Comparison of ENCODE assay signal across 9 cellular contexts in the genomic region with DNA sequence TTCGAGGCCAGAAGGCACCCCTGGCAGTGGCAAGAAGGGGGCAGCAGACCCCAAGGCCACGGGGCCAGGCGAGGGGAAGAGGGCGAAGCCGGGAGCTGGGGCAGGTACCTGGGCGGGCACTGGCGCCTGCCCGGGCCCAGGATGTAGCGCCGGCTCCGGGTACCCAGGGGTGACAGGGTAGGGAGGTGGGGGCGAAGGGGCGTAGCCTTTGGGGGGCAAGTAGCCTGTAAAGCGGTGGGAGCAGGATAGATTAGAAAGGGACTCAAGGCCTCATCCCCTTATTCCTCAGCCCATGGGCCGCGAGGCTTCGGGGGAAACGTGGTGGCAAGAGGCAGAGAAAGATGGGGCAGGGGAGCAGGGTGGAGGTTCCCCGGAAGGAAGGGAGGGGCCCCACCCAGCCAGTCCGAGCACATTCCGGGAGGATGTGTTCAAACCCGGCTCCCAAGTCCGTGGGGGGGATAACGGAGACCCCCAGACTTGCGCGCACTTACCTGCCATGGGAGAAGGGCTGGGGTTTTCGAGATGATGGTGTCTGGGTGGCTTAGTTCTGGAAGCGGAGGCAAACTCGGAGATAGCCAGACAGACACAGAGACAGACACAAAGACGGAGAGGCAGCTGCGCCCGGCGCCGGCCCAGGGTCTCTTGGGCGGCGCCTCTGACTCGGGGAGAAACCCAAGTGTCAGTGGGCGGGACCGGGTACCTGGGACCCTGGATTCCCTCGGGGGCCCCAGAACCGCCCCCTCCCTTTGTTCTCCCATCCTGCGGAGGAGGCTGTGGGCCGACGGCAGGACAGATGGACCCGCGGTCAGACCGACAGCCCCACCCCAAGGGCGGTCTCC. TPM values are rescaled to one million over a fixed set of nuclear protein-coding genes. Genes with fewer than 3 reads are reported as not detected.
DNase-seq lines count a peak whose midpoint lies in the region; ATAC-seq, FAIRE-seq and TF ChIP-seq lines count a peak whose summit lies in the region.
"Had no signal": no experiment of that assay in that cellular context is flagged by ENCODE, and none has a peak within 500 bp of the region (broad histone marks: within the 10 kb centered on the region; RNA-seq: fewer than 3 reads in every experiment).

No MANE protein-coding gene starts in this region.

- H3K9me3 Mint-ChIP-seq in activated CD8-positive, alpha-beta T cell treated with anti-CD3 and anti-CD28 coated beads for 36 hours = no peaks in the 10 kb centered on the region
- H3K9me3 Mint-ChIP-seq in nephron = no peaks in the 10 kb centered on the region

- POLR2A ChIA-PET in activated CD8-positive, alpha-beta T cell treated with anti-CD3 and anti-CD28 coated beads for 36 hours (lab: Charles Lee) = interaction anchor here (0.9 to 2.5 kb wide), 5 partner anchors 9 to 92 kb away, joined by 3 to 11 read pairs (median 4); a partner anchor contains a TSS
- POLR2A ChIA-PET in endothelial cell of umbilical vein (lab: Charles Lee) = interaction anchor here (1.0 kb wide), 1 partner anchor 10 kb away, joined by 11 read pairs; a partner anchor contains a TSS

- H3K27ac ChIP-seq in Karpas-422 (ENCODE audit: low read length) (0 out of 2 replicates have a peak overlapping the region, but pooled peaks have one; percentile 17), endothelial cell of umbilical vein (ENCODE audit: insufficient read depth, low read depth, low read length) (peak overlapping the region; percentile 38), transverse colon (peak overlapping the region; percentile 90 to 98 (median 94))

- H2AFZ ChIP-seq in Karpas-422 (ENCODE audit: low read length) (peak overlapping the region; percentile 90), endothelial cell of umbilical vein (ENCODE audit: low read depth, low read length) (peak overlapping the region; percentile 51)

- intact Hi-C loops in activated CD8-positive, alpha-beta T cell treated with anti-CD3 and anti-CD28 coated beads for 36 hours (cut with micrococcal nuclease) = no loop called here
- intact Hi-C loops in endothelial cell of umbilical vein (cut with micrococcal nuclease) (loop anchor here (1.0 to 5.0 kb wide), 5 partner anchors 10 to 167 kb away; a partner anchor contains a TSS), transverse colon (cut with DNase I; ENCODE audit: low total_unique reads) (no loop called here)

- H3K4me1 Mint-ChIP-seq in activated CD8-positive, alpha-beta T cell treated with anti-CD3 and anti-CD28 coated beads for 36 hours (ENCODE audit: low read depth) = peaks cover 27% of the 10 kb centered on the region
- H3K4me1 Mint-ChIP-seq in nephron = peaks cover 6% of the 10 kb centered on the region

- DNase-seq in EL = peak; percentile 39
- peak; percentile 83 for DNase-seq in Karpas-422
- peak; percentile 74 for DNase-seq in activated CD8-positive, alpha-beta T cell treated with anti-CD3 and anti-CD28 coated beads for 36 hours
- no peak for DNase-seq in endothelial cell of umbilical vein (ENCODE audit: low read depth, low spot score)
- peak; percentile 51 for DNase-seq in transverse colon
- no peak for DNase-seq in midbrain (lab: John Stamatoyannopoulos, UW)

- no peak for TF ChIP-seq EP300 in transverse colon (IDR thresholded peaks at IDR 0.05; ENCODE audit: low read depth)

- TF ChIP-seq POLR2A in endothelial cell of umbilical vein (IDR thresholded peaks at IDR 0.05; ENCODE audit: low read depth, low read length) = no peak
- TF ChIP-seq POLR2A in transverse colon (IDR thresholded peaks at IDR 0.05) = no peak

- H3K36me3 ChIP-seq in Karpas-422 (ENCODE audit: insufficient read depth, low read length) (no peaks in the 10 kb centered on the region), endothelial cell of umbilical vein (ENCODE audit: control insufficient read depth in 2 of 2, extremely low read depth in 1 of 2, insufficient read depth in 2 of 2, low read length in 2 of 2) (peaks cover 0 to 18% of the 10 kb centered on the region in 2 experiments), transverse colon (no peaks in the 10 kb centered on the region)

- no TSS peak for BruUV-seq in endothelial cell of umbilical vein (replicated peaks; lab: Mats Ljungman, UMichigan)

- no peaks in the 10 kb centered on the region for H3K9me1 ChIP-seq in endothelial cell of umbilical vein (replicated peaks; ENCODE audit: control insufficient read depth, extremely low read depth, insufficient read depth, low read length)

- H3K4me2 ChIP-seq in Karpas-422 (ENCODE audit: low read depth, low read length, poor library complexity, severe bottlenecking) = peak overlapping the region; percentile 89
- peak overlapping the region; percentile 45 for H3K4me2 ChIP-seq in endothelial cell of umbilical vein (ENCODE audit: insufficient read depth, low read length)

- dilution Hi-C loops in endothelial cell of umbilical vein (cut with MboI; ENCODE audit: extremely low pct_ligation_motif_present, low sequenced_read_pairs) = no loop called here

- H3K9me3 ChIP-seq in Karpas-422 (ENCODE audit: low read length) = no peaks in the 10 kb centered on the region
- no peaks in the 10 kb centered on the region for H3K9me3 ChIP-seq in endothelial cell of umbilical vein (replicated peaks; ENCODE audit: control insufficient read depth, insufficient read depth, low read length)
- no peaks in the 10 kb centered on the region for H3K9me3 ChIP-seq in transverse colon

- WGBS in transverse colon (ENCODE audit: low coverage in 1 of 2), 2 donors = 9% methylated on average over 39 of the region's 48 CpGs; no CpG with 5 or more reads in 1 of the 2 donors

- CTCF ChIA-PET in activated CD8-positive, alpha-beta T cell treated with anti-CD3 and anti-CD28 coated beads for 36 hours (lab: Charles Lee) = interaction anchor here (1.1 to 2.4 kb wide), 5 partner anchors 10 to 167 kb away, joined by 3 to 9 read pairs (median 7); a partner anchor contains a TSS
- CTCF ChIA-PET in endothelial cell of umbilical vein (lab: Charles Lee) = interaction anchor here (0.6 to 2.3 kb wide), 8 partner anchors 8 to 167 kb away, joined by 3 to 11 read pairs (median 5); a partner anchor contains a TSS

- H3K9me2 ChIP-seq in Karpas-422 (replicated peaks; ENCODE audit: insufficient read depth, low read length) = no peaks in the 10 kb centered on the region

- H3K4me1 ChIP-seq in Karpas-422 (ENCODE audit: low read length) = peaks cover 14% of the 10 kb centered on the region
- peaks cover 16% of the 10 kb centered on the region for H3K4me1 ChIP-seq in endothelial cell of umbilical vein (ENCODE audit: control insufficient read depth, extremely low read depth, insufficient read depth, low read length)
- peaks cover 11 to 22% (median 17%) of the 10 kb centered on the region in 4 donors for H3K4me1 ChIP-seq in transverse colon

- H3K27me3 ChIP-seq in Karpas-422 (ENCODE audit: low read length) (no peaks in the 10 kb centered on the region), endothelial cell of umbilical vein (ENCODE audit: control insufficient read depth in 2 of 2, insufficient read depth in 2 of 2, low read length in 2 of 2) (no peaks in the 10 kb centered on the region), transverse colon (no peaks in the 10 kb centered on the region)

- no peak for FAIRE-seq in endothelial cell of umbilical vein (lab: Jason Lieb, UNC)
- FAIRE-seq: colon had no signal

- in situ Hi-C loops in transverse colon (cut with MboI; ENCODE audit: low pct_ligation_motif_present in 1 of 4, low pct_unique_long_range_greater_than_20kb in 1 of 4, low sequenced_read_pairs in 3 of 4) = no loop called here

- H4K20me1 ChIP-seq in Karpas-422 (ENCODE audit: insufficient read depth, low read depth, low read length) (no peaks in the 10 kb centered on the region), endothelial cell of umbilical vein (replicated peaks; ENCODE audit: control insufficient read depth, extremely low read depth, insufficient read depth, low read length) (no peaks in the 10 kb centered on the region)

- TF ChIP-seq CTCF in activated CD8-positive, alpha-beta T cell treated with anti-CD3 and anti-CD28 coated beads for 36 hours (IDR thresholded peaks at IDR 0.05) = no peak
- peak in 1 of 2 donors; percentile 7 for TF ChIP-seq CTCF in endothelial cell of umbilical vein (IDR thresholded peaks at IDR 0.05; ENCODE audit: extremely low read depth in 1 of 2, insufficient read depth in 1 of 2, low read depth in 1 of 2, low read length in 2 of 2)
- TF ChIP-seq CTCF in nephron (IDR thresholded peaks at IDR 0.05; ENCODE audit: unreplicated experiment in 3 of 3) = no peak
- TF ChIP-seq CTCF in transverse colon (IDR thresholded peaks at IDR 0.05) = no peak

- H3K79me2 ChIP-seq in Karpas-422 (ENCODE audit: low read length) = peaks cover 5% of the 10 kb centered on the region; the same call in 1 of the 2 replicates
- H3K79me2 ChIP-seq in endothelial cell of umbilical vein (ENCODE audit: control insufficient read depth, insufficient read depth, low read length) = no peaks in the 10 kb centered on the region

- H3K27me3 Mint-ChIP-seq in activated CD8-positive, alpha-beta T cell treated with anti-CD3 and anti-CD28 coated beads for 36 hours = no peaks in the 10 kb centered on the region
- H3K27me3 Mint-ChIP-seq in nephron (ENCODE audit: low read depth) = no peaks in the 10 kb centered on the region

- H3K27ac Mint-ChIP-seq in activated CD8-positive, alpha-beta T cell treated with anti-CD3 and anti-CD28 coated beads for 36 hours = peak overlapping the region; percentile 90
- peak overlapping the region in 2 of 3 experiments; percentile 57 to 64 for H3K27ac Mint-ChIP-seq in nephron

- peak overlapping the region; percentile 91 for H3K4me3 ChIP-seq in Karpas-422 (ENCODE audit: low read length)
- H3K4me3 ChIP-seq in endothelial cell of umbilical vein (replicated peaks in 1 of 3; ENCODE audit: insufficient read depth in 1 of 3, low read depth in 1 of 3, low read length in 3 of 3) = peak overlapping the region; percentile 58 to 93 (median 92)
- H3K4me3 ChIP-seq in transverse colon = peak overlapping the region; percentile 59 to 91 (median 77)

- H3K4me3 Mint-ChIP-seq in activated CD8-positive, alpha-beta T cell treated with anti-CD3 and anti-CD28 coated beads for 36 hours = peak overlapping the region; percentile 97
- H3K4me3 Mint-ChIP-seq in nephron = peak overlapping the region; percentile 91 to 92 (median 91)

- H3K36me3 Mint-ChIP-seq in activated CD8-positive, alpha-beta T cell treated with anti-CD3 and anti-CD28 coated beads for 36 hours (ENCODE audit: low read depth) = peaks cover 32% of the 10 kb centered on the region
- peaks cover 24% of the 10 kb centered on the region for H3K36me3 Mint-ChIP-seq in nephron (ENCODE audit: low read depth)

- peak overlapping the region; percentile 82 for H3K9ac ChIP-seq in Karpas-422 (ENCODE audit: low read length)
- H3K9ac ChIP-seq in endothelial cell of umbilical vein (replicated peaks; ENCODE audit: extremely low read depth, insufficient read depth, low read length) = peak overlapping the region; percentile 81

- peak; percentile 35 for ATAC-seq in GM21529 (IDR thresholded peaks at IDR 0.05; ENCODE audit: unreplicated experiment)
- peak; percentile 63 for ATAC-seq in activated CD8-positive, alpha-beta T cell treated with anti-CD3 and anti-CD28 coated beads for 36 hours

RNA-seq across cellular contexts. Expression of a gene that starts 0.5 kb away (rescaled TPM):
- total RNA-seq in Karpas-422 (2014; rRNA removed; shearing (Covaris generic); ENCODE audit: low replicate concordance) = 39.8 and 40.4 TPM in 2 replicates
- total RNA-seq in activated CD8-positive, alpha-beta T cell treated with anti-CD3 and anti-CD28 coated beads for 36 hours = 10 to 100 TPM; 62.6 to 71.1 TPM
- total RNA-seq in endothelial cell of umbilical vein (54.5 and 59.9 TPM in 2 replicates), transverse colon (10 to 100 TPM; 13.2 to 32.4 (median 18.4) TPM)
- polyA plus RNA-seq in endothelial cell of umbilical vein = 94.8 and 111 TPM in 2 replicates
- polyA plus RNA-seq in endothelial cell of umbilical vein (2011; cell fraction: cytosol; rRNA removed) = 64.4 and 88.0 TPM in 2 replicates
- polyA plus RNA-seq in endothelial cell of umbilical vein (2011; cell fraction: nucleus; rRNA removed) = 81.8 and 93.0 TPM in 2 replicates
- polyA plus RNA-seq in endothelial cell of umbilical vein (2012) = 75.4 and 114 TPM in 2 replicates
- 22.1 and 27.2 TPM in 2 replicates for polyA minus RNA-seq in endothelial cell of umbilical vein
- 4.4 TPM for polyA minus RNA-seq in endothelial cell of umbilical vein (2011; cell fraction: cytosol; rRNA and poly(A)+ RNA removed)
- 16.1 and 22.5 TPM in 2 replicates for polyA minus RNA-seq in endothelial cell of umbilical vein (2011; cell fraction: nucleus; rRNA and poly(A)+ RNA removed)

RNA-seq across cellular contexts. Expression of a gene that starts 10.1 kb away (rescaled TPM):
- total RNA-seq in Karpas-422 (2014; rRNA removed; shearing (Covaris generic); ENCODE audit: low replicate concordance) = 262 and 330 TPM in 2 replicates
- 10 to 100 TPM; 55.8 to 60.6 TPM for total RNA-seq in activated CD8-positive, alpha-beta T cell treated with anti-CD3 and anti-CD28 coated beads for 36 hours
- total RNA-seq in endothelial cell of umbilical vein = 57.3 and 67.4 TPM in 2 replicates
- 148 and 218 TPM in 2 replicates for polyA plus RNA-seq in endothelial cell of umbilical vein
- 118 and 189 TPM in 2 replicates for polyA plus RNA-seq in endothelial cell of umbilical vein (2011; cell fraction: cytosol; rRNA removed)
- polyA plus RNA-seq in endothelial cell of umbilical vein (2011; cell fraction: nucleus; rRNA removed) = 24.4 and 62.3 TPM in 2 replicates
- 86.1 and 107 TPM in 2 replicates for polyA plus RNA-seq in endothelial cell of umbilical vein (2012)
- polyA minus RNA-seq in endothelial cell of umbilical vein = 25.3 and 30.2 TPM in 2 replicates
- polyA minus RNA-seq in endothelial cell of umbilical vein (2011; cell fraction: cytosol; rRNA and poly(A)+ RNA removed) = 12.3 TPM
- 8.5 and 9.8 TPM in 2 replicates for polyA minus RNA-seq in endothelial cell of umbilical vein (2011; cell fraction: nucleus; rRNA and poly(A)+ RNA removed)
- total RNA-seq in transverse colon = 100 to 1,000 TPM in 2 of 4 donors, 10 to 100 TPM in 1, 1 to 10 TPM in 1; 10.0 to 129 (median 85.6) TPM

RNA-seq across cellular contexts. Expression of a gene that starts 12.9 kb away (rescaled TPM):
- 0.75 and 3.8 TPM in 2 replicates for total RNA-seq in Karpas-422 (2014; rRNA removed; shearing (Covaris generic); ENCODE audit: low replicate concordance)
- 1 to 10 TPM; 6.8 to 6.9 TPM for total RNA-seq in activated CD8-positive, alpha-beta T cell treated with anti-CD3 and anti-CD28 coated beads for 36 hours
- total RNA-seq in endothelial cell of umbilical vein = 0.58 and 0.67 TPM in 2 replicates
- 0.14 and 0.22 TPM in 2 replicates for polyA plus RNA-seq in endothelial cell of umbilical vein
- polyA plus RNA-seq in endothelial cell of umbilical vein (2011; cell fraction: cytosol; rRNA removed) = 0.20 and 0.22 TPM in 2 replicates
- 0.50 and 0.99 TPM in 2 replicates for polyA plus RNA-seq in endothelial cell of umbilical vein (2011; cell fraction: nucleus; rRNA removed)
- polyA plus RNA-seq in endothelial cell of umbilical vein (2012) = 0.43 and 0.75 TPM in 2 replicates
- polyA minus RNA-seq in endothelial cell of umbilical vein = 0.76 and 1.4 TPM in 2 replicates
- polyA minus RNA-seq in endothelial cell of umbilical vein (2011; cell fraction: cytosol; rRNA and poly(A)+ RNA removed) = 12.5 TPM
- polyA minus RNA-seq in endothelial cell of umbilical vein (2011; cell fraction: nucleus; rRNA and poly(A)+ RNA removed) = not detected in 2 replicates
- total RNA-seq in transverse colon = 100 to 1,000 TPM in 1 of 4 donors, 10 to 100 TPM in 3; 38.9 to 110 (median 53.2) TPM

RNA-seq across cellular contexts. Expression of a gene that starts 13.8 kb away (rescaled TPM):
- total RNA-seq in Karpas-422 (2014; rRNA removed; shearing (Covaris generic); ENCODE audit: low replicate concordance) = not detected in 2 replicates
- 10 to 100 TPM in 1 of 2 experiments, 1 to 10 TPM in 1; 9.4 to 10.9 TPM for total RNA-seq in activated CD8-positive, alpha-beta T cell treated with anti-CD3 and anti-CD28 coated beads for 36 hours
- total RNA-seq in endothelial cell of umbilical vein = 25.9 and 29.2 TPM in 2 replicates
- polyA plus RNA-seq in endothelial cell of umbilical vein = 15.4 and 15.5 TPM in 2 replicates
- 6.5 and 9.7 TPM in 2 replicates for polyA plus RNA-seq in endothelial cell of umbilical vein (2011; cell fraction: cytosol; rRNA removed)
- 75.0 and 90.9 TPM in 2 replicates for polyA plus RNA-seq in endothelial cell of umbilical vein (2011; cell fraction: nucleus; rRNA removed)
- 22.6 and 37.1 TPM in 2 replicates for polyA plus RNA-seq in endothelial cell of umbilical vein (2012)
- polyA minus RNA-seq in endothelial cell of umbilical vein = 8.0 and 12.5 TPM in 2 replicates
- 3.0 TPM for polyA minus RNA-seq in endothelial cell of umbilical vein (2011; cell fraction: cytosol; rRNA and poly(A)+ RNA removed)
- polyA minus RNA-seq in endothelial cell of umbilical vein (2011; cell fraction: nucleus; rRNA and poly(A)+ RNA removed) = 9.8 and 14.1 TPM in 2 replicates
- 10 to 100 TPM in 1 of 4 donors, 1 to 10 TPM in 3; 2.2 to 12.3 (median 3.9) TPM for total RNA-seq in transverse colon

RNA-seq across cellular contexts. Expression of a gene that starts 26.3 kb away (rescaled TPM):
- total RNA-seq in Karpas-422 (2014; rRNA removed; shearing (Covaris generic); ENCODE audit: low replicate concordance) = not detected in 2 replicates
- total RNA-seq in activated CD8-positive, alpha-beta T cell treated with anti-CD3 and anti-CD28 coated beads for 36 hours = under 1 TPM in 1 of 2 experiments, not detected in 1; 0.36 TPM
- total RNA-seq in endothelial cell of umbilical vein (not detected in 2 replicates), transverse colon (not detected)
- not detected in 2 replicates for polyA plus RNA-seq in endothelial cell of umbilical vein
- not detected in 2 replicates for polyA plus RNA-seq in endothelial cell of umbilical vein (2011; cell fraction: cytosol; rRNA removed)
- not detected in 2 replicates for polyA plus RNA-seq in endothelial cell of umbilical vein (2011; cell fraction: nucleus; rRNA removed)
- polyA plus RNA-seq in endothelial cell of umbilical vein (2012) = not detected in 2 replicates
- not detected in 2 replicates for polyA minus RNA-seq in endothelial cell of umbilical vein
- not detected for polyA minus RNA-seq in endothelial cell of umbilical vein (2011; cell fraction: cytosol; rRNA and poly(A)+ RNA removed)
- polyA minus RNA-seq in endothelial cell of umbilical vein (2011; cell fraction: nucleus; rRNA and poly(A)+ RNA removed) = not detected in 2 replicates

Comparison
In these comparisons a context has a peak if more than half of its experiments do, and no peak if none do; other contexts are left out.
1. DNase-seq: peak in EL (single experiment), Karpas-422 (single experiment), activated CD8-positive, alpha-beta T cell treated with anti-CD3 and anti-CD28 coated beads for 36 hours (single experiment) and transverse colon (single experiment); none in endothelial cell of umbilical vein (single experiment) and midbrain (single experiment).
2. H3K27ac ChIP-seq: peak in every context shown above with its lines; median percentile 94 in transverse colon; 38 in endothelial cell of umbilical vein; 17 in Karpas-422.
3. Peak in every context shown above with its lines, with median percentiles within 50 percentile points of each other: H3K4me3 ChIP-seq.